In genomic region chr6:56299916-56300315, GRCh38 we compare ENCODE assay signal across 28 cellular contexts. TPM values are rescaled to one million over a fixed set of nuclear protein-coding genes. Genes with fewer than 3 reads are reported as not detected.
DNase-seq lines count a peak whose midpoint lies in the region; FAIRE-seq and TF ChIP-seq lines count a peak whose summit lies in the region.
"Had no signal": no experiment of that assay in that cellular context is flagged by ENCODE, and none has a peak within 500 bp of the region (broad histone marks: within the 10 kb centered on the region; RNA-seq: fewer than 3 reads in every experiment).

No MANE protein-coding gene starts in this region.

- intact Hi-C loops in spleen (cut with DNase I; ENCODE audit: low total_unique reads), result no loop called here

- WGBS in spleen, 5 donors, result 86 to 92% (median 90%) methylated on average over 1 of the region's 1 CpG

- DNase-seq in dermis microvascular lymphatic vessel endothelial cell (ENCODE audit: low read depth in 2 of 2) (peak; percentile 51 to 72), glomerular endothelial cell (ENCODE audit: extremely low read depth, low read depth, low spot score) (peak; percentile 86), pulmonary artery endothelial cell (ENCODE audit: low read depth, low spot score) (peak; percentile 27), T-helper 2 cell (no peak), spleen (no peak), H54 (ENCODE audit: insufficient read length, low spot score) (no peak)
- DNase-seq: 8988T; ACHN; BE2C; C1 segment of cervical spinal cord; CD4-positive, alpha-beta memory T cell; CD4-positive, CD25-positive, alpha-beta regulatory T cell; CD8-positive, alpha-beta memory T cell; COR-L47; DMS 273 treated with DMSO at 0.1 percent for 48 hours; DMS153; DMS53; DMS79; DND-41; EL; GDM1 had no signal

- H3K9me3 ChIP-seq in spleen, result peaks cover 0 to 9% (median 5%) of the 10 kb centered on the region in 8 donors
- H3K9me3 ChIP-seq: BE2C, BLaER1 had no signal

- no peak for FAIRE-seq in H54 (lab: Jason Lieb, UNC)
- FAIRE-seq: A204.1, GM12878, GM12892, GM18507 had no signal

- H3K27me3 ChIP-seq in spleen (replicated peaks in 1 of 7), result no peaks in the 10 kb centered on the region
- H3K27me3 ChIP-seq: BE2C, BLaER1 had no signal

- H3K4me3 ChIP-seq in spleen, result no peak overlapping the region
- H3K4me3 ChIP-seq: BLaER1, GM12878 had no signal

- H3K27ac ChIP-seq in spleen, result no peak overlapping the region
- H3K27ac ChIP-seq: BLaER1 had no signal

- no peaks in the 10 kb centered on the region for H3K4me1 ChIP-seq in spleen
- H3K4me1 ChIP-seq: BE2C, BLaER1 had no signal

- no peak for TF ChIP-seq POLR2A in spleen (IDR thresholded peaks at IDR 0.05)
- no peak for TF ChIP-seq POLR2A in H54 (IDR thresholded peaks at IDR 0.05; ENCODE audit: low read depth, low read length)

- H3K36me3 ChIP-seq in spleen, result no peaks in the 10 kb centered on the region
- H3K36me3 ChIP-seq: BE2C, BLaER1 had no signal

- TF ChIP-seq CTCF in spleen (IDR thresholded peaks at IDR 0.05 in 8 of 11, conservative IDR thresholded peaks at IDR 0.05 in 3 of 11), result no peak

RNA-seq across cellular contexts. Expression of gene COL21A1, which starts 52.5 kb away (rescaled TPM):
- total RNA-seq in dermis microvascular lymphatic vessel endothelial cell (0.51 and 1.2 TPM in 2 replicates), glomerular endothelial cell (0.29 and 0.82 TPM in 2 replicates), pulmonary artery endothelial cell (0.13 and 1.4 TPM in 2 replicates), spleen (1 to 10 TPM in 2 of 7 donors, under 1 TPM in 5; 0.13 to 2.9 (median 0.60) TPM)
- polyA plus RNA-seq in spleen, result under 1 TPM; 0.39 to 0.93 (median 0.93) TPM
- total RNA-seq: CD4-positive, alpha-beta memory T cell; CD4-positive, CD25-positive, alpha-beta regulatory T cell; CD8-positive, alpha-beta memory T cell; G401; GM12878 had no signal
- polyA plus RNA-seq: CD14-positive monocyte; CD4-positive, alpha-beta memory T cell; CD4-positive, CD25-positive, alpha-beta regulatory T cell; CD8-positive, alpha-beta memory T cell had no signal

Comparison
In these comparisons a context has a peak if more than half of its experiments do, and no peak if none do; other contexts are left out.
1. DNase-seq: peak in dermis microvascular lymphatic vessel endothelial cell (2 of 2), glomerular endothelial cell (single experiment) and pulmonary artery endothelial cell (single experiment); none in T-helper 2 cell (0 of 5), spleen (single experiment) and H54 (single experiment).